In the genomic region with DNA sequence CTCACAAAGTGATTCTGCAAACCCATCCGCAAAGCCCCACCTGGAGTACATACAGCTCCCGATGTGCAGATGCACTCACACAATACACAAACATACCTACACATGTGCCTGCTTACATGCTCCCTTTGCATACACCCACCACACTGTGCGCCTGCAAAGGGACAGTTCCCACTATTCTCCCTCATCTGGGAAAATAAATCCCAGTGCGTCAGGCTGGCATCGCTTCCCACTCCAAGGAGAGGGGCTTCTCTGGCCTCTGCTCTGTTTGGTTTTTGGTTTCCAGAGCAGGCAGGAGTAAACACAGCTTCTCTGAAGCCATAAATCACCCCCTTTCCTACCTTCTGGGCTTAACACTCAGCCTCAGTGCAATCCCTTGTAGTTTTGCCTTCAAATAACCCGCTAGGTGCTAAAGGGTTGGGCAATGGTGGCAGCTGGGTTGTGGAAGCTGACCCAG, we compare ENCODE assay signal across 14 cellular contexts. TPM values are rescaled to one million over a fixed set of nuclear protein-coding genes. Genes with fewer than 3 reads are reported as not detected.
A peak's percentile ranks its signal among the peaks of the same experiment; 100 is the strongest.
DNase-seq lines count a peak whose midpoint lies in the region; ATAC-seq, FAIRE-seq and TF ChIP-seq lines count a peak whose summit lies in the region.
"Had no signal": no experiment of that assay in that cellular context is flagged by ENCODE, and none has a peak within 500 bp of the region (broad histone marks: within the 10 kb centered on the region; RNA-seq: fewer than 3 reads in every experiment).

No MANE protein-coding gene starts in this region.

- peaks cover 100% of the 10 kb centered on the region for H3K27me3 ChIP-seq in HUES6 (ENCODE audit: control insufficient read depth, insufficient read depth, low read length)

- FAIRE-seq in kidney (lab: Jason Lieb, UNC): no peak
- FAIRE-seq: bronchial epithelial cell had no signal

- TF ChIP-seq CTCF in kidney (IDR thresholded peaks at IDR 0.05; ENCODE audit: borderline replicate concordance, extremely low read depth, insufficient read depth): no peak

- DNase-seq in amniotic epithelial cell (ENCODE audit: low read depth) (peak; percentile 74), kidney (no peak), posterior cingulate gyrus (no peak), 8988T (no peak)
- DNase-seq: activated CD4-positive, CD25-positive, alpha-beta regulatory T cell treated with anti-CD3 and anti-CD28 coated beads, Interleukin-2, amount 50 U/mL, for 72 hours; activated T-cell treated with anti-CD3 and anti-CD28 coated beads, Interleukin-2, amount 50 U/mL, for 72 hours; MV-4-11; NCI-H526 treated with DMSO at 0.1 percent for 48 hours; stimulated activated naive B cell treated with anti-CD40 and anti-IgM and Interleukin-4, amounts not matched to agents 10 μg/mL and 1 μg/mL and 100 μg/mL, for 72 hours had no signal

- H3K9ac ChIP-seq in HUES6 (ENCODE audit: low read length) (no peak overlapping the region), kidney (ENCODE audit: low read length in 2 of 2) (peak overlapping the region; percentile 4 to 8)

- H3K9me3 ChIP-seq in HUES6 (ENCODE audit: control insufficient read depth, insufficient read depth, low read depth, low read length) (0 out of 2 replicates have a peak, but pooled peaks cover 2% of the 10 kb centered on the region), kidney (ENCODE audit: control insufficient read depth in 1 of 2, low read length in 2 of 2) (no peaks in the 10 kb centered on the region)

- H3K27ac ChIP-seq in HUES6 (ENCODE audit: low read depth, low read length) (no peak overlapping the region), kidney (ENCODE audit: low read depth in 2 of 2, low read length in 2 of 2) (peak overlapping the region; percentile 39 to 58), skin epidermis (peak overlapping the region in 9 of 21 experiments; percentile 30 to 82 (median 66))

- H3K4me3 ChIP-seq in HUES6 (ENCODE audit: low read depth, low read length) (peak overlapping the region; percentile 9; the same call in 1 of the 2 replicates), kidney (ENCODE audit: low read length in 2 of 2) (peak overlapping the region in 1 of 2 donors; percentile 9), skin epidermis (peak overlapping the region in 4 of 7 experiments; percentile 11 to 40 (median 32))

- no peaks in the 10 kb centered on the region for H3K36me3 ChIP-seq in HUES6 (ENCODE audit: control insufficient read depth, insufficient read depth, low read length)
- peaks cover 2 to 5% of the 10 kb centered on the region in 2 donors for H3K36me3 ChIP-seq in kidney (ENCODE audit: control insufficient read depth in 1 of 2, insufficient read depth in 2 of 2, low read length in 2 of 2)

- intact Hi-C loops in kidney (cut with DNase I) (no loop called here), posterior cingulate gyrus (cut with DNase I) (no loop called here)

- ATAC-seq in HG03039 (IDR thresholded peaks at IDR 0.05; ENCODE audit: unreplicated experiment) (no peak), HG03439 (IDR thresholded peaks at IDR 0.05; ENCODE audit: unreplicated experiment) (no peak)
- ATAC-seq: stimulated activated naive B cell treated with anti-CD40 and anti-IgM and Interleukin-4, amounts not matched to agents 10 μg/mL and 1 μg/mL and 100 μg/mL, for 72 hours had no signal

- H3K4me1 ChIP-seq in HUES6 (ENCODE audit: control insufficient read depth, insufficient read depth, low read length) (peaks cover 69% of the 10 kb centered on the region), kidney (ENCODE audit: control insufficient read depth in 1 of 2, insufficient read depth in 1 of 2, low read depth in 1 of 2, low read length in 2 of 2) (peaks cover 59 to 65% of the 10 kb centered on the region in 2 donors)

RNA-seq across cellular contexts. Expression of a gene that starts 14.7 kb away (rescaled TPM):
- 22.6 TPM for total RNA-seq in kidney
- 4.4 TPM for polyA plus RNA-seq in kidney (ENCODE audit: insufficient read depth, low read depth, low replicate concordance)
- total RNA-seq: bronchial epithelial cell had no signal

RNA-seq across cellular contexts. Expression of a gene that starts 18.5 kb away (rescaled TPM):
- 61.9 TPM for total RNA-seq in kidney
- polyA plus RNA-seq in kidney (ENCODE audit: insufficient read depth, low read depth, low replicate concordance): 30.7 TPM
- total RNA-seq: bronchial epithelial cell had no signal

RNA-seq across cellular contexts. Expression of a gene that starts 26.6 kb away (rescaled TPM):
- total RNA-seq in kidney: 99.0 TPM
- polyA plus RNA-seq in kidney (ENCODE audit: insufficient read depth, low read depth, low replicate concordance): 12.1 TPM
- total RNA-seq: bronchial epithelial cell had no signal

RNA-seq across cellular contexts. Expression of a gene that starts 30.2 kb away (rescaled TPM):
- total RNA-seq in kidney: 27.0 TPM
- 12.3 TPM for polyA plus RNA-seq in kidney (ENCODE audit: insufficient read depth, low read depth, low replicate concordance)
- total RNA-seq: activated T-cell treated with anti-CD3 and anti-CD28 coated beads, Interleukin-2, amount 50 U/mL, for 72 hours; bronchial epithelial cell had no signal

RNA-seq across cellular contexts. Expression of a gene that starts 32.6 kb away (rescaled TPM):
- total RNA-seq in kidney: not detected
- polyA plus RNA-seq in kidney (ENCODE audit: insufficient read depth, low read depth, low replicate concordance): not detected
- total RNA-seq: activated T-cell treated with anti-CD3 and anti-CD28 coated beads, Interleukin-2, amount 50 U/mL, for 72 hours; bronchial epithelial cell had no signal
